In the genomic region with DNA sequence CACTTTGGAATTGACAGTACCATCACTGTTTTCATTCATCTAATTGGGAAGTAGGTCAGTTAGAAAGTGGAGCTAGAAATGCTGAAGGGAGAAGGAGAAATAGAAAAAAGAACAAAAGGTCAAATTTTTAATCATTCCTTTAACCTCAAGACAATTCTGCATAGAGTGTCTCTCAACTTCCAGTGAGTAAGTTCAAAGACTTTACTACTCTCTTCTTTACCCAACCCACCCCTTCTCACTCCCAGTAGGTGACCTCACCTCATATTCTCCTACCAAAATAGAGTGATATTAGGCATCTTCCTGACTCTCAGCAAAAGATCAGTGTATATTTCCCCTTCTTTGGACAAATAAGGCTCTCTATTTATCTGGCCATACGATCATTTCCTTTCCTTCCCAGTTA, we compare ENCODE assay signal across 2 cellular contexts.
TF ChIP-seq lines count a peak whose summit lies in the region.

No MANE protein-coding gene starts in this region.

TF ChIP-seq in IMR-90, 13 proteins besides CTCF, POLR2A, EP300 and RAD21 (continued from another document):
- no peak for TF ChIP-seq BHLHE40 (IDR thresholded peaks at IDR 0.05; ENCODE audit: low read depth, low read length)
- TF ChIP-seq CEBPB (IDR thresholded peaks at IDR 0.05; ENCODE audit: low read depth, low read length), result no peak
- TF ChIP-seq, protein P1, sequence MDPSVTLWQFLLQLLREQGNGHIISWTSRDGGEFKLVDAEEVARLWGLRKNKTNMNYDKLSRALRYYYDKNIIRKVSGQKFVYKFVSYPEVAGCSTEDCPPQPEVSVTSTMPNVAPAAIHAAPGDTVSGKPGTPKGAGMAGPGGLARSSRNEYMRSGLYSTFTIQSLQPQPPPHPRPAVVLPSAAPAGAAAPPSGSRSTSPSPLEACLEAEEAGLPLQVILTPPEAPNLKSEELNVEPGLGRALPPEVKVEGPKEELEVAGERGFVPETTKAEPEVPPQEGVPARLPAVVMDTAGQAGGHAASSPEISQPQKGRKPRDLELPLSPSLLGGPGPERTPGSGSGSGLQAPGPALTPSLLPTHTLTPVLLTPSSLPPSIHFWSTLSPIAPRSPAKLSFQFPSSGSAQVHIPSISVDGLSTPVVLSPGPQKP (IDR thresholded peaks at IDR 0.05; ENCODE audit: borderline replicate concordance, low read depth, low read length), result no peak
- TF ChIP-seq, protein P2, sequence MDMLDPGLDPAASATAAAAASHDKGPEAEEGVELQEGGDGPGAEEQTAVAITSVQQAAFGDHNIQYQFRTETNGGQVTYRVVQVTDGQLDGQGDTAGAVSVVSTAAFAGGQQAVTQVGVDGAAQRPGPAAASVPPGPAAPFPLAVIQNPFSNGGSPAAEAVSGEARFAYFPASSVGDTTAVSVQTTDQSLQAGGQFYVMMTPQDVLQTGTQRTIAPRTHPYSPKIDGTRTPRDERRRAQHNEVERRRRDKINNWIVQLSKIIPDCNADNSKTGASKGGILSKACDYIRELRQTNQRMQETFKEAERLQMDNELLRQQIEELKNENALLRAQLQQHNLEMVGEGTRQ (IDR thresholded peaks at IDR 0.05; ENCODE audit: low read depth, low read length), result no peak
- no peak for TF ChIP-seq MXI1 (IDR thresholded peaks at IDR 0.05; ENCODE audit: borderline replicate concordance, low read depth, low read length)
- no peak for TF ChIP-seq NFE2L2 (IDR thresholded peaks at IDR 0.05; ENCODE audit: low read depth, low read length)
- no peak for TF ChIP-seq MAZ (IDR thresholded peaks at IDR 0.05; ENCODE audit: borderline replicate concordance, low read depth, low read length)
- no peak for TF ChIP-seq RFX5 (IDR thresholded peaks at IDR 0.05; ENCODE audit: low read depth, low read length)
- no peak for TF ChIP-seq RCOR1 (IDR thresholded peaks at IDR 0.05; ENCODE audit: insufficient replicate concordance, low read length)
- no peak for TF ChIP-seq MAFK (IDR thresholded peaks at IDR 0.05; ENCODE audit: low read depth, low read length)
- no peak for TF ChIP-seq SMC3 (IDR thresholded peaks at IDR 0.05; ENCODE audit: low read depth, low read length)

TF ChIP-seq in GM12891, 5 proteins besides CTCF, POLR2A, EP300 and RAD21:
- TF ChIP-seq POLR2AphosphoS5 (IDR thresholded peaks at IDR 0.05; ENCODE audit: low read depth, low read length), result no peak
- no peak for TF ChIP-seq SPI1 (IDR thresholded peaks at IDR 0.05; ENCODE audit: low read depth, low read length)
- no peak for TF ChIP-seq POU2F2 (IDR thresholded peaks at IDR 0.05; ENCODE audit: low read depth, low read length)
- no peak for TF ChIP-seq PAX5 (IDR thresholded peaks at IDR 0.05; ENCODE audit: insufficient read depth, low read length, severe bottlenecking)
- no peak for TF ChIP-seq TAF1 (IDR thresholded peaks at IDR 0.05; ENCODE audit: low read depth, low read length)
